9 cellular contexts compared by ENCODE assay signal in genomic region chr1:246002725-246003441, GRCh38.
A peak's percentile ranks its signal among the peaks of the same experiment; 100 is the strongest.
DNase-seq lines count a peak whose midpoint lies in the region; ATAC-seq and TF ChIP-seq lines count a peak whose summit lies in the region.
"Had no signal": no experiment of that assay in that cellular context is flagged by ENCODE, and none has a peak within 500 bp of the region (broad histone marks: within the 10 kb centered on the region; RNA-seq: fewer than 3 reads in every experiment).

No MANE protein-coding gene starts in this region.

- no peak overlapping the region for H4K91ac ChIP-seq in H9 (ENCODE audit: insufficient read length, low read depth, low read length)

- peak; percentile 69 to 87 (median 76) for ATAC-seq in psoas muscle

- H3K18ac ChIP-seq in H9 (ENCODE audit: insufficient read length, low read depth, low read length): no peak overlapping the region

- no peak overlapping the region for H2AFZ ChIP-seq in H9 (ENCODE audit: low read length)

- no peak overlapping the region for H2BK120ac ChIP-seq in H9 (ENCODE audit: low read depth, low read length, poor library complexity, severe bottlenecking)

- no peak overlapping the region for H4K8ac ChIP-seq in H9 (replicated peaks; ENCODE audit: insufficient read length, low read depth, low read length)

- H3K4me1 ChIP-seq in H9 (ENCODE audit: insufficient read depth, low read length) (no peaks in the 10 kb centered on the region; the same call in 1 of the 2 replicates), psoas muscle (peaks cover 5% of the 10 kb centered on the region), vagina (peaks cover 9% of the 10 kb centered on the region)

- no peak overlapping the region for H3K9ac ChIP-seq in H9 (ENCODE audit: extremely low read depth, insufficient read length, low read length)

- H3K56ac ChIP-seq in H9 (ENCODE audit: insufficient read length, low read depth, low read length): no peak overlapping the region

- peaks cover 0 to 3% (median 2%) of the 10 kb centered on the region in 3 experiments; a peak in 2 of 7 replicates for H3K36me3 Mint-ChIP-seq in H9 (ENCODE audit: insufficient read depth in 1 of 3, low read depth in 3 of 3)

- H3K14ac ChIP-seq in H9 (ENCODE audit: insufficient read depth, low read length): no peak overlapping the region

- no peaks in the 10 kb centered on the region for H3K9me3 ChIP-seq in H9 (ENCODE audit: control insufficient read depth, low read depth, low read length)
- no peaks in the 10 kb centered on the region for H3K9me3 ChIP-seq in psoas muscle
- H3K9me3 ChIP-seq in vagina: no peaks in the 10 kb centered on the region

- H3K4ac ChIP-seq in H9 (ENCODE audit: low read depth, low read length): no peak overlapping the region

- no peak overlapping the region for H2BK20ac ChIP-seq in H9 (ENCODE audit: low read depth, low read length, poor library complexity, severe bottlenecking)

- H3T11ph ChIP-seq in H9 (ENCODE audit: low read length): no peak overlapping the region

- H3K4me3 Mint-ChIP-seq in H9: no peak overlapping the region
- H3K4me3 Mint-ChIP-seq: dendritic cell treated with granulocyte-macrophage colony-stimulating factor and Interleukin-4, amounts not matched to agents 40 ng/mL and 50 ng/mL, for 4 days had no signal

- no peak overlapping the region for H3K4me2 ChIP-seq in H9 (ENCODE audit: insufficient read depth, insufficient read length, low read length)

- H3K23ac ChIP-seq in H9 (ENCODE audit: insufficient read length, low read depth, low read length): no peak overlapping the region

- peaks cover 2 to 6% of the 10 kb centered on the region in 2 experiments for H3K4me1 Mint-ChIP-seq in H9

- H3K9me3 Mint-ChIP-seq in H9: no peaks in the 10 kb centered on the region
- H3K9me3 Mint-ChIP-seq: dendritic cell treated with granulocyte-macrophage colony-stimulating factor and Interleukin-4, amounts not matched to agents 40 ng/mL and 50 ng/mL, for 4 days had no signal

- no peaks in the 10 kb centered on the region for H3K79me2 ChIP-seq in H9 (ENCODE audit: insufficient read depth, low read length)

- 100% methylated on average over 3 of the region's 23 CpGs for WGBS in H9 (ENCODE audit: extremely low coverage, insufficient read length, low lambda C conversion rate)
- WGBS in psoas muscle, 3 donors: 79 to 81% (median 80%) methylated on average over 23 of the region's 23 CpGs

- no peak overlapping the region for H4K5ac ChIP-seq in H9 (ENCODE audit: insufficient read length, low read depth, low read length)

- H3K36me3 ChIP-seq in psoas muscle (ENCODE audit: insufficient read depth in 1 of 2, low read depth in 1 of 2) (no peaks in the 10 kb centered on the region), vagina (no peaks in the 10 kb centered on the region)

- DNase-seq in DMS79 (lab: John Stamatoyannopoulos, UW) (peak; percentile 62), H9 (peak; percentile 82), NCI-H1436 treated with DMSO at 0.1 percent for 48 hours (lab: John Stamatoyannopoulos, UW) (peak; percentile 76), SW480 (ENCODE audit: low spot score) (peak; percentile 75), cardiac septum (ENCODE audit: low spot score) (peak; percentile 89), psoas muscle (peak; percentile 81 to 87), vagina (ENCODE audit: extremely low spot score in 2 of 2) (no peak)
- DNase-seq in activated naive CD8-positive, alpha-beta T cell treated with anti-CD3 and anti-CD28 coated beads, Interleukin-2, amount 50 U/mL, for 16 hours (ENCODE audit: low read depth, low spot score): peak; percentile 70

- H3K23me2 ChIP-seq in H9 (ENCODE audit: insufficient read length, low read depth, low read length, poor library complexity, severe bottlenecking): no peaks in the 10 kb centered on the region

- H2BK5ac ChIP-seq in H9 (ENCODE audit: insufficient read length, low read length): no peak overlapping the region

- H3K79me1 ChIP-seq in H9 (ENCODE audit: insufficient read depth, low read depth, low read length, poor library complexity, severe bottlenecking): no peaks in the 10 kb centered on the region

- TF ChIP-seq POLR2A in vagina (IDR thresholded peaks at IDR 0.05): no peak

- H3K27me3 ChIP-seq in H9 (ENCODE audit: insufficient read depth, low read length) (no peaks in the 10 kb centered on the region), psoas muscle (ENCODE audit: insufficient read depth in 3 of 3, low read length in 2 of 3) (no peaks in the 10 kb centered on the region), vagina (no peaks in the 10 kb centered on the region)

- TF ChIP-seq CTCF in H9 (conservative IDR thresholded peaks at IDR 0.05) (peak; percentile 90), psoas muscle (IDR thresholded peaks at IDR 0.05) (peak; percentile 84), vagina (IDR thresholded peaks at IDR 0.05) (peak; percentile 53 to 79 (median 59))

- H3K4me3 ChIP-seq in psoas muscle (no peak overlapping the region), vagina (no peak overlapping the region)

- intact Hi-C loops in cardiac septum (cut with DNase I) (loop anchor here (1.0 to 2.0 kb wide), 2 partner anchors 176 to 850 kb away; no protein-coding TSS in a partner anchor), psoas muscle (cut with DNase I) (loop anchor here (1.0 to 5.0 kb wide), 2 partner anchors 850 to 851 kb away; partner anchors contain the start of gene KIF26B (in 1 of the 2)), vagina (cut with DNase I) (loop anchor here (10.0 kb wide), 1 partner anchor 848 kb away; the partner anchor contains the start of gene KIF26B)

- no peaks in the 10 kb centered on the region for H4K20me1 ChIP-seq in H9 (ENCODE audit: control insufficient read depth, insufficient read depth, insufficient read length)

- H2BK12ac ChIP-seq in H9 (ENCODE audit: insufficient read length, low read depth, low read length): no peak overlapping the region

- no peak overlapping the region for H2AK5ac ChIP-seq in H9 (ENCODE audit: insufficient read length, low read length)

- no peaks in the 10 kb centered on the region for H3K27me3 Mint-ChIP-seq in H9 (ENCODE audit: low read depth)
- H3K27me3 Mint-ChIP-seq: dendritic cell treated with granulocyte-macrophage colony-stimulating factor and Interleukin-4, amounts not matched to agents 40 ng/mL and 50 ng/mL, for 4 days had no signal

- no peak overlapping the region for H3K27ac ChIP-seq in H9 (ENCODE audit: insufficient read length, low read depth, low read length)
- no peak overlapping the region for H3K27ac ChIP-seq in psoas muscle
- H3K27ac ChIP-seq in vagina: no peak overlapping the region

- H3K27ac Mint-ChIP-seq in H9: no peak overlapping the region
- H3K27ac Mint-ChIP-seq: dendritic cell treated with granulocyte-macrophage colony-stimulating factor and Interleukin-4, amounts not matched to agents 40 ng/mL and 50 ng/mL, for 4 days had no signal

- H2BK15ac ChIP-seq in H9 (ENCODE audit: low read depth, low read length): no peak overlapping the region

Comparison
In these comparisons a context has a peak if more than half of its experiments do, and no peak if none do; other contexts are left out.
1. DNase-seq: peak in DMS79 (single experiment), H9 (single experiment), NCI-H1436 treated with DMSO at 0.1 percent for 48 hours (single experiment), SW480 (single experiment), activated naive CD8-positive, alpha-beta T cell treated with anti-CD3 and anti-CD28 coated beads, Interleukin-2, amount 50 U/mL, for 16 hours (single experiment), cardiac septum (single experiment) and psoas muscle (2 of 2); none in vagina (0 of 2).
2. Peak in every context shown above with its lines, with median percentiles within 50 percentile points of each other: CTCF ChIP-seq.